8 cellular contexts compared by ENCODE assay signal in genomic region chr11:128726464-128727139, GRCh38. TPM values are rescaled to one million over a fixed set of nuclear protein-coding genes. Genes with fewer than 3 reads are reported as not detected.
DNase-seq lines count a peak whose midpoint lies in the region; ATAC-seq lines count a peak whose summit lies in the region.

No MANE protein-coding gene starts in this region.

- WGBS in mesendoderm (ENCODE audit: extremely low coverage, insufficient coverage, low lambda C conversion rate): no CpG with 5 or more reads among the region's 8 CpGs

- no peak overlapping the region for H2AK5ac ChIP-seq in mesendoderm (ENCODE audit: low read length)

- H3K27ac ChIP-seq in mesendoderm (ENCODE audit: low read depth, low read length): no peak overlapping the region

- no peak overlapping the region for H3K23ac ChIP-seq in mesendoderm (ENCODE audit: low read length)

- no peak overlapping the region for H3K18ac ChIP-seq in mesendoderm (ENCODE audit: low read length)

- POLR2A ChIA-PET in naive thymus-derived CD8-positive, alpha-beta T cell (lab: Charles Lee): interaction anchor here (0.5 to 6.8 kb wide), 16 partner anchors 7 to 203 kb away, joined by 3 to 81 read pairs (median 7); partner anchors contain the start of gene FLI1

- H3K4me1 Mint-ChIP-seq in naive thymus-derived CD8-positive, alpha-beta T cell: peaks cover 70 to 100% (median 98%) of the 10 kb centered on the region in 4 donors

- H2BK5ac ChIP-seq in mesendoderm (ENCODE audit: low read length): no peak overlapping the region

- H3K9ac ChIP-seq in mesendoderm (ENCODE audit: low read length): no peak overlapping the region

- DNase-seq in Ammon's horn (ENCODE audit: low spot score): peak; percentile 73
- peak; percentile 41 for DNase-seq in activated CD4-positive, alpha-beta T cell treated with anti-CD3 and anti-CD28 coated beads, Interleukin-2, amount 50 U/mL, for 1 hour
- DNase-seq in naive thymus-derived CD8-positive, alpha-beta T cell: peak in 9 of 10 donors; percentile 44 to 75 (median 56)
- no peak for DNase-seq in NCI-H524 treated with DMSO at 0.1 percent for 48 hours (lab: John Stamatoyannopoulos, UW)
- DNase-seq in DMS114 treated with DMSO at 0.1 percent for 48 hours (lab: John Stamatoyannopoulos, UW; ENCODE audit: unreplicated experiment): no peak
- DNase-seq in mesendoderm: no peak

- H3K36me3 ChIP-seq in mesendoderm (ENCODE audit: control insufficient read depth, insufficient read depth, low read length): no peaks in the 10 kb centered on the region

- H4K8ac ChIP-seq in mesendoderm (ENCODE audit: low read depth, low read length): no peak overlapping the region

- no peak overlapping the region for H3K4me2 ChIP-seq in mesendoderm (ENCODE audit: low read length)

- H3K27me3 Mint-ChIP-seq in naive thymus-derived CD8-positive, alpha-beta T cell: peaks cover 0 to 2% (median 0%) of the 10 kb centered on the region in 5 donors

- no peaks in the 10 kb centered on the region for H3K4me1 ChIP-seq in mesendoderm (ENCODE audit: control insufficient read depth, low read depth, low read length)

- H3K36me3 Mint-ChIP-seq in naive thymus-derived CD8-positive, alpha-beta T cell: peaks cover 0 to 8% (median 4%) of the 10 kb centered on the region in 3 donors

- H2BK15ac ChIP-seq in mesendoderm (replicated peaks; ENCODE audit: low read depth): no peak overlapping the region

- no peaks in the 10 kb centered on the region for H3K27me3 ChIP-seq in mesendoderm (ENCODE audit: insufficient read depth, low read length, poor library complexity)

- peaks cover 0 to 2% (median 0%) of the 10 kb centered on the region in 9 donors for H3K9me3 Mint-ChIP-seq in naive thymus-derived CD8-positive, alpha-beta T cell

- no peak overlapping the region for H3K4ac ChIP-seq in mesendoderm (ENCODE audit: low read depth, low read length)

- H3K79me1 ChIP-seq in mesendoderm (ENCODE audit: low read length): no peaks in the 10 kb centered on the region

- ATAC-seq in GM19395 (IDR thresholded peaks at IDR 0.05; ENCODE audit: unreplicated experiment) (peak; percentile 43), HG03439 (IDR thresholded peaks at IDR 0.05; ENCODE audit: unreplicated experiment) (peak; percentile 38)
- ATAC-seq in naive thymus-derived CD8-positive, alpha-beta T cell: peak; percentile 60 to 72

- H3K27ac Mint-ChIP-seq in naive thymus-derived CD8-positive, alpha-beta T cell: peak overlapping the region; percentile 82 to 98 (median 95)

- no peaks in the 10 kb centered on the region for H3K79me2 ChIP-seq in mesendoderm (ENCODE audit: control insufficient read depth, insufficient read depth, low read length)

- H2BK120ac ChIP-seq in mesendoderm (ENCODE audit: low read depth, low read length): no peak overlapping the region

- H3K4me3 ChIP-seq in mesendoderm (ENCODE audit: low read length): no peak overlapping the region

- peak overlapping the region; percentile 73 to 93 (median 86) for H3K4me3 Mint-ChIP-seq in naive thymus-derived CD8-positive, alpha-beta T cell

- H3K56ac ChIP-seq in mesendoderm (ENCODE audit: low read length): no peak overlapping the region

- no peak overlapping the region for H4K5ac ChIP-seq in mesendoderm (ENCODE audit: low read length)

RNA-seq across cellular contexts. Expression of gene FLI1, which starts 32.7 kb away (rescaled TPM):
- 10 to 100 TPM; 87.7 to 87.9 TPM for total RNA-seq in naive thymus-derived CD8-positive, alpha-beta T cell
- polyA plus RNA-seq in naive thymus-derived CD8-positive, alpha-beta T cell: 10 to 100 TPM; 54.9 to 64.5 (median 58.7) TPM
- polyA plus RNA-seq in mesendoderm (2013, experiment 1 of 2): 0.21 TPM
- 0.25 TPM for polyA plus RNA-seq in mesendoderm (2013, experiment 2 of 2)

Comparison
In these comparisons a context has a peak if more than half of its experiments do, and no peak if none do; other contexts are left out.
1. DNase-seq: peak in Ammon's horn (single experiment), activated CD4-positive, alpha-beta T cell treated with anti-CD3 and anti-CD28 coated beads, Interleukin-2, amount 50 U/mL, for 1 hour (single experiment) and naive thymus-derived CD8-positive, alpha-beta T cell (9 of 10); none in NCI-H524 treated with DMSO at 0.1 percent for 48 hours (single experiment), DMS114 treated with DMSO at 0.1 percent for 48 hours (single experiment) and mesendoderm (single experiment).
2. Peak in every context shown above with its lines, with median percentiles within 50 percentile points of each other: ATAC-seq.